ENCODE assay signal across 16 cellular contexts in the genomic region with DNA sequence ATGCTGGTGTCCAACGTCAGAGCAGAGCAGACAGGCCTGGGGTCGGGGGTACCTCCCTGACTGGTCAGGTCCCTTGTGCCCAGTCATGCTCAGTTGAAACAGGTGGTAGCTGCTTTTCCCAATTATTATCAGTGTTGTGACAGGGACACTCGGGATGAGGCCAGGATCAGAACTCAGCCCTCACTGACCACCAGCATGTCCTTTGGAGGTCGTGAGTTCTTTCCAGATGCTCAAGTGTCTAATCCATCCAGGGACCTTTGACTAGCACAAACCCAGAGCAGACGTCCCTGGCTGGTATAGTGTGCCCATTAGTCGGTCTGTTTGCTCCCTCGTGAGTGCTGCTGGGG. TPM values are rescaled to one million over a fixed set of nuclear protein-coding genes. Genes with fewer than 3 reads are reported as not detected.
A peak's percentile ranks its signal among the peaks of the same experiment; 100 is the strongest.
DNase-seq lines count a peak whose midpoint lies in the region; ATAC-seq and TF ChIP-seq lines count a peak whose summit lies in the region.
"Had no signal": no experiment of that assay in that cellular context is flagged by ENCODE, and none has a peak within 500 bp of the region (broad histone marks: within the 10 kb centered on the region; RNA-seq: fewer than 3 reads in every experiment).

No MANE protein-coding gene starts in this region.

- H3K36me3 Mint-ChIP-seq in chondrocyte (ENCODE audit: low read depth), result peaks cover 31% of the 10 kb centered on the region

- H3K9me3 ChIP-seq in left ventricle myocardium inferior (replicated peaks) (no peaks in the 10 kb centered on the region), MM.1S (replicated peaks; ENCODE audit: insufficient read depth, low read length) (no peaks in the 10 kb centered on the region), osteoblast (ENCODE audit: low read depth, low read length) (no peaks in the 10 kb centered on the region)
- H3K9me3 ChIP-seq: A549, MG63, Peyer's patch had no signal

- H3K27me3 Mint-ChIP-seq in chondrocyte (ENCODE audit: low read depth), result no peaks in the 10 kb centered on the region

- TF ChIP-seq CTCF in left ventricle myocardium inferior (IDR thresholded peaks at IDR 0.05; ENCODE audit: borderline replicate concordance) (peak; percentile 4), MM.1S (IDR thresholded peaks at IDR 0.05; ENCODE audit: low read length) (peak; percentile 11; the same call in 1 of the 2 replicates), chondrocyte (IDR thresholded peaks at IDR 0.05) (peak; percentile 64), osteoblast (IDR thresholded peaks at IDR 0.05; ENCODE audit: extremely low read depth, low read depth, low read length) (no peak)

- H4K20me1 ChIP-seq in MM.1S (ENCODE audit: insufficient read depth, low read length), result no peaks in the 10 kb centered on the region
- H4K20me1 ChIP-seq in osteoblast (ENCODE audit: insufficient read depth, low read length), result peaks cover 15% of the 10 kb centered on the region

- H3K9ac ChIP-seq in MM.1S (ENCODE audit: low read length), result no peak overlapping the region

- ATAC-seq in Right ventricle myocardium superior (ENCODE audit: poor library complexity) (no peak), HG02763 (IDR thresholded peaks at IDR 0.05; ENCODE audit: unreplicated experiment) (no peak), HG02852 (IDR thresholded peaks at IDR 0.05; ENCODE audit: unreplicated experiment) (no peak)

- no peaks in the 10 kb centered on the region for H3F3A ChIP-seq in MM.1S (ENCODE audit: insufficient read depth, low read length)

- H3K36me3 ChIP-seq in left ventricle myocardium inferior (peaks cover 99% of the 10 kb centered on the region), MM.1S (replicated peaks; ENCODE audit: insufficient read depth, low read length) (peaks cover 4% of the 10 kb centered on the region; the same call in 1 of the 2 replicates), osteoblast (ENCODE audit: insufficient read depth, low read length) (peaks cover 71% of the 10 kb centered on the region)

- no peak overlapping the region for H2AFZ ChIP-seq in MM.1S (ENCODE audit: low read length)
- no peak overlapping the region for H2AFZ ChIP-seq in osteoblast (ENCODE audit: low read length)

- H3K4me1 Mint-ChIP-seq in chondrocyte (ENCODE audit: low read depth), result no peaks in the 10 kb centered on the region
- H3K4me1 Mint-ChIP-seq: CD14-positive monocyte had no signal

- no peaks in the 10 kb centered on the region for H3K9me2 ChIP-seq in MM.1S (replicated peaks; ENCODE audit: insufficient read depth, low read length)

- H3K27me3 ChIP-seq in left ventricle myocardium inferior (ENCODE audit: low read depth), result no peaks in the 10 kb centered on the region
- H3K27me3 ChIP-seq in MM.1S (replicated peaks; ENCODE audit: insufficient read depth, low read length), result no peaks in the 10 kb centered on the region
- H3K27me3 ChIP-seq in osteoblast (ENCODE audit: insufficient read depth, low read length), result no peaks in the 10 kb centered on the region
- H3K27me3 ChIP-seq: MG63, Peyer's patch had no signal

- peak overlapping the region; percentile 31 for H3K27ac ChIP-seq in left ventricle myocardium inferior (replicated peaks)
- H3K27ac ChIP-seq in MM.1S (ENCODE audit: low read length), result no peak overlapping the region
- H3K27ac ChIP-seq in osteoblast (ENCODE audit: low read depth, low read length), result no peak overlapping the region
- H3K27ac ChIP-seq: A549, Peyer's patch had no signal

- H3K9me3 Mint-ChIP-seq in chondrocyte (ENCODE audit: low read depth), result no peaks in the 10 kb centered on the region
- H3K9me3 Mint-ChIP-seq: CD14-positive monocyte had no signal

- no peak overlapping the region for H3K4me3 Mint-ChIP-seq in chondrocyte (ENCODE audit: unreplicated experiment)

- H3K27ac Mint-ChIP-seq in chondrocyte (ENCODE audit: unreplicated experiment), result peak overlapping the region; percentile 8

- H3K4me2 ChIP-seq in MM.1S (ENCODE audit: low read depth, low read length) (no peak overlapping the region), osteoblast (ENCODE audit: insufficient read depth, low read length) (no peak overlapping the region)
- H3K4me2 ChIP-seq: A549 had no signal

- intact Hi-C loops in left ventricle myocardium inferior (cut with micrococcal nuclease) (no loop called here), Right ventricle myocardium superior (cut with DNase I) (no loop called here)

- H3K4me3 ChIP-seq in left ventricle myocardium inferior (no peak overlapping the region), MM.1S (ENCODE audit: low read length) (no peak overlapping the region), osteoblast (ENCODE audit: insufficient read depth, low read length) (no peak overlapping the region)
- H3K4me3 ChIP-seq: A549, MG63, Peyer's patch had no signal

- H3K4me1 ChIP-seq in left ventricle myocardium inferior (peaks cover 7% of the 10 kb centered on the region), MM.1S (ENCODE audit: low read length) (no peaks in the 10 kb centered on the region), osteoblast (ENCODE audit: insufficient read depth, low read length) (peaks cover 12% of the 10 kb centered on the region)
- H3K4me1 ChIP-seq: A549, Peyer's patch had no signal

- H3K79me2 ChIP-seq in MM.1S (ENCODE audit: low read length) (no peaks in the 10 kb centered on the region), osteoblast (ENCODE audit: insufficient read depth, low read length) (no peaks in the 10 kb centered on the region)

- no peak for DNase-seq in left ventricle myocardium inferior
- no peak for DNase-seq in Right ventricle myocardium superior
- DNase-seq in MM.1S, result no peak
- DNase-seq in chondrocyte (ENCODE audit: low spot score), result no peak
- peak; percentile 85 for DNase-seq in osteoblast (ENCODE audit: insufficient read length, low spot score, missing footprints)
- no peak for DNase-seq in GOT3 (lab: John Stamatoyannopoulos, UW)
- DNase-seq: DMS 273 treated with DMSO at 0.1 percent for 48 hours, GF-D8, MG63, NCI-H2081 treated with DMSO at 0.1 percent for 48 hours, SIG-M5 had no signal

RNA-seq across cellular contexts. Expression of gene MAU2, which starts 22.4 kb away (rescaled TPM):
- total RNA-seq in left ventricle myocardium inferior (33.0 TPM), Right ventricle myocardium superior (32.8 TPM), chondrocyte (41.7 to 54.0 TPM (median 45.4 TPM) in 3 replicates), osteoblast (37.1 and 39.1 TPM in 2 replicates)

RNA-seq across cellular contexts. Expression of gene SUGP1, which starts 22.7 kb away (rescaled TPM):
- 44.7 TPM for total RNA-seq in left ventricle myocardium inferior
- 37.2 TPM for total RNA-seq in Right ventricle myocardium superior
- 40.7 to 50.1 TPM (median 45.0 TPM) in 3 replicates for total RNA-seq in chondrocyte
- total RNA-seq in osteoblast, result 27.1 and 31.2 TPM in 2 replicates
